Comparison of ENCODE assay signal across 1 cellular context in the genomic region with DNA sequence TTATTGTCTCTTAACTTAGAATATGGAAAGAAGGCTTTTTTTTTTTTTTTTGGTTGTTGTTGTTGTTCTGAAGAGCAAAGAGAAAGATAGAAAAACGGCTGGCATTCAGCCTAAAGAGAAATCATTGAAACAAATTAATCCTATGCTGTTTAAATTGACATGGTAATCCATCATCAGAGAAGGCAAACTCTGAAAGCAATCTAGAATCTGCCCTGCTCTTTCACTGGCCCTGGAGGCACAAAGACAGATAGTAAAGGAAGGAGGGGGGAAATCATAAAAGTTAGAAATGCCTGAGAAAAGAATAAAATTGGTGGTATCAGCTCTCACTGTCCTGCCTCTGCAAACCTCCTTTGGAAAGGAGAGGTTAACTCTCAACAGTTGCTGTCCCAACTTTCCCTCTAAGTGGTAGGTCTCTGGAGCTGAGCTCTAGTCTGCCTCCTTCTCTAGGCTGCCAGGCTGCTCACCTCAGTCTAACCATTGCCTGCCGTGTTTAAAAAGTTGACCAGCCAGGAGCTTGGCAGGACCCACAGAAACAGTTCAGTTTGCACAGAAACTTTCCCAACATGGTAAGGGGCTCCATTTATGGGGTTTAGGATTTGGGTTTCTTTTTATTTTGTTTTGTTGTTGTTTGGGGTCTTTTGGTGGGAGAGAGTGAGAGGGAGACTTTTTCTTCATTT.
TF ChIP-seq lines count a peak whose summit lies in the region.

No MANE protein-coding gene starts in this region.

TF ChIP-seq in HCT116, 20 proteins besides CTCF, POLR2A, EP300 and RAD21 (continued from another document):
- TF ChIP-seq CEBPB (IDR thresholded peaks at IDR 0.05; ENCODE audit: low read depth) (no peak), TCF7L2 (IDR thresholded peaks at IDR 0.05; ENCODE audit: borderline replicate concordance, extremely low read depth, insufficient read depth, insufficient read length) (no peak), ELF1 (IDR thresholded peaks at IDR 0.05; ENCODE audit: borderline replicate concordance, low read depth) (no peak), SRF (IDR thresholded peaks at IDR 0.05; ENCODE audit: low read depth) (no peak), FOSL1 (IDR thresholded peaks at IDR 0.05; ENCODE audit: low read depth) (no peak), EZH2 (IDR thresholded peaks at IDR 0.05) (no peak), JUND (IDR thresholded peaks at IDR 0.05) (no peak), ZNF274 (IDR thresholded peaks at IDR 0.05; ENCODE audit: low read depth, low read length) (no peak), EZH2phosphoT487 (IDR thresholded peaks at IDR 0.05; ENCODE audit: borderline replicate concordance) (no peak), ZFX (IDR thresholded peaks at IDR 0.05) (no peak)
- TF ChIP-seq, protein P1, sequence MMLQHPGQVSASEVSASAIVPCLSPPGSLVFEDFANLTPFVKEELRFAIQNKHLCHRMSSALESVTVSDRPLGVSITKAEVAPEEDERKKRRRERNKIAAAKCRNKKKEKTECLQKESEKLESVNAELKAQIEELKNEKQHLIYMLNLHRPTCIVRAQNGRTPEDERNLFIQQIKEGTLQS (IDR thresholded peaks at IDR 0.05): no peak
- TF ChIP-seq, protein P2, sequence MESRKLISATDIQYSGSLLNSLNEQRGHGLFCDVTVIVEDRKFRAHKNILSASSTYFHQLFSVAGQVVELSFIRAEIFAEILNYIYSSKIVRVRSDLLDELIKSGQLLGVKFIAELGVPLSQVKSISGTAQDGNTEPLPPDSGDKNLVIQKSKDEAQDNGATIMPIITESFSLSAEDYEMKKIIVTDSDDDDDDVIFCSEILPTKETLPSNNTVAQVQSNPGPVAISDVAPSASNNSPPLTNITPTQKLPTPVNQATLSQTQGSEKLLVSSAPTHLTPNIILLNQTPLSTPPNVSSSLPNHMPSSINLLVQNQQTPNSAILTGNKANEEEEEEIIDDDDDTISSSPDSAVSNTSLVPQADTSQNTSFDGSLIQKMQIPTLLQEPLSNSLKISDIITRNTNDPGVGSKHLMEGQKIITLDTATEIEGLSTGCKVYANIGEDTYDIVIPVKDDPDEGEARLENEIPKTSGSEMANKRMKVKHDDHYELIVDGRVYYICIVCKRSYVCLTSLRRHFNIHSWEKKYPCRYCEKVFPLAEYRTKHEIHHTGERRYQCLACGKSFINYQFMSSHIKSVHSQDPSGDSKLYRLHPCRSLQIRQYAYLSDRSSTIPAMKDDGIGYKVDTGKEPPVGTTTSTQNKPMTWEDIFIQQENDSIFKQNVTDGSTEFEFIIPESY (IDR thresholded peaks at IDR 0.05; ENCODE audit: extremely low read depth, insufficient replicate concordance, low read length): no peak
